ENCODE assay signal across 18 cellular contexts in genomic region chr22:40181323-40181722, GRCh38. TPM values are rescaled to one million over a fixed set of nuclear protein-coding genes. Genes with fewer than 3 reads are reported as not detected.
DNase-seq lines count a peak whose midpoint lies in the region; ATAC-seq, FAIRE-seq and TF ChIP-seq lines count a peak whose summit lies in the region.
"Had no signal": no experiment of that assay in that cellular context is flagged by ENCODE, and none has a peak within 500 bp of the region (broad histone marks: within the 10 kb centered on the region; RNA-seq: fewer than 3 reads in every experiment).

No MANE protein-coding gene starts in this region.

- peak overlapping the region; percentile 92 for H3K27ac ChIP-seq in GM23248
- H3K27ac ChIP-seq in astrocyte (ENCODE audit: low read depth, low read length) = no peak overlapping the region
- H3K27ac ChIP-seq in HepG2 (ENCODE audit: extremely low read length, insufficient read depth, low read length) = no peak overlapping the region
- H3K27ac ChIP-seq in smooth muscle cell (ENCODE audit: low read depth) = peak overlapping the region; percentile 12
- H3K27ac ChIP-seq in heart left ventricle = peak overlapping the region in 2 of 12 donors; percentile 61 to 68

- H3K36me3 ChIP-seq in GM23248 (ENCODE audit: low read depth) (no peaks in the 10 kb centered on the region), astrocyte (ENCODE audit: insufficient read depth, low read length) (no peaks in the 10 kb centered on the region), HepG2 (replicated peaks in 1 of 2; ENCODE audit: control insufficient read depth in 1 of 2, insufficient read depth in 2 of 2, low read length in 2 of 2) (no peaks in the 10 kb centered on the region), smooth muscle cell (ENCODE audit: low read depth) (no peaks in the 10 kb centered on the region), heart left ventricle (no peaks in the 10 kb centered on the region)

- H2AFZ ChIP-seq in GM23248 (no peak overlapping the region), astrocyte (ENCODE audit: low read depth, low read length) (no peak overlapping the region), HepG2 (ENCODE audit: low read length) (no peak overlapping the region), smooth muscle cell (ENCODE audit: low read depth) (no peak overlapping the region)

- H3K27me3 ChIP-seq in GM23248 (replicated peaks; ENCODE audit: insufficient read depth) (no peaks in the 10 kb centered on the region), astrocyte (ENCODE audit: insufficient read depth, low read length) (no peaks in the 10 kb centered on the region), HepG2 (ENCODE audit: control insufficient read depth in 1 of 2, insufficient read depth in 2 of 2, low read length in 2 of 2) (no peaks in the 10 kb centered on the region; a peak in 1 of 5 replicates), smooth muscle cell (ENCODE audit: low read depth) (no peaks in the 10 kb centered on the region), heart left ventricle (no peaks in the 10 kb centered on the region)

- H3F3A ChIP-seq in GM23248 (ENCODE audit: insufficient read depth) (peaks cover 79% of the 10 kb centered on the region), smooth muscle cell (ENCODE audit: low read depth) (peaks cover 20% of the 10 kb centered on the region)

- H3K27ac Mint-ChIP-seq in astrocyte (ENCODE audit: unreplicated experiment) = no peak overlapping the region

- CTCF ChIA-PET in HepG2 (lab: Yijun Ruan, JAX; ENCODE audit: low intra/inter-chr PET ratio, low total read pairs) = no interaction called here

- 0 out of 2 replicates have a peak, but pooled peaks cover 4% of the 10 kb centered on the region for H4K20me1 ChIP-seq in GM23248 (ENCODE audit: insufficient read depth)
- H4K20me1 ChIP-seq in astrocyte (ENCODE audit: insufficient read depth, low read length) = peaks cover 65% of the 10 kb centered on the region
- peaks cover 35% of the 10 kb centered on the region for H4K20me1 ChIP-seq in HepG2 (ENCODE audit: insufficient read depth, low read length)
- peaks cover 58% of the 10 kb centered on the region for H4K20me1 ChIP-seq in smooth muscle cell (ENCODE audit: low read depth)

- H3K4me2 ChIP-seq in GM23248 (ENCODE audit: unreplicated experiment) (peak overlapping the region; percentile 96), astrocyte (ENCODE audit: low read length) (peak overlapping the region; percentile 96), HepG2 (ENCODE audit: low read depth, low read length) (peak overlapping the region; percentile 85), smooth muscle cell (no peak overlapping the region)

- BruUV-seq in HepG2 (replicated peaks; lab: Mats Ljungman, UMichigan) = no TSS peak

- POLR2A ChIA-PET in HepG2 (lab: Yijun Ruan, JAX) = no interaction called here

- DNase-seq in GM23248 (peak; percentile 29), astrocyte (ENCODE audit: low read depth) (no peak), HepG2 (ENCODE audit: low spot score) (no peak), smooth muscle cell (lab: John Stamatoyannopoulos, UW; ENCODE audit: unreplicated experiment) (no peak), heart left ventricle (no peak), NCI-H510A treated with DMSO at 0.1 percent for 48 hours (lab: John Stamatoyannopoulos, UW) (no peak)
- DNase-seq: activated CD4-positive, alpha-beta T cell treated with anti-CD3 and anti-CD28 coated beads, Interleukin-2, amount 10 ng/mL, durations not matched to agents 7 days and 5 days; activated naive CD4-positive, alpha-beta T cell treated with anti-CD3 and anti-CD28 coated beads, Interleukin-2, amount 10 ng/mL, durations not matched to agents 7 days and 5 days; dermis blood vessel endothelial cell; GF-D8; H9; hypothalamus; kidney glomerular epithelial cell; NCI-H1694 treated with DMSO at 0.1 percent for 48 hours; NCI-H446; stimulated activated naive CD4-positive, alpha-beta T cell treated with Interleukin-2 at 50 U/mL for 16 hours had no signal

- H3K79me2 ChIP-seq in GM23248 (ENCODE audit: insufficient read depth) = peaks cover 79% of the 10 kb centered on the region
- H3K79me2 ChIP-seq in astrocyte (ENCODE audit: insufficient read depth, low read length) = peaks cover 83% of the 10 kb centered on the region
- H3K79me2 ChIP-seq in HepG2 (ENCODE audit: insufficient read depth, low read length) = peaks cover 83% of the 10 kb centered on the region
- peaks cover 77% of the 10 kb centered on the region for H3K79me2 ChIP-seq in smooth muscle cell (ENCODE audit: low read depth)

- in situ Hi-C loops in GM23248 (cut with MboI) = no loop called here
- in situ Hi-C loops in HepG2 (cut with HindIII; ENCODE audit: extremely low pct_ligation_motif_present, low pct_unique_long_range_greater_than_20kb) = no loop called here

- FAIRE-seq in astrocyte (lab: Jason Lieb, UNC) = no peak
- no peak for FAIRE-seq in HepG2 (lab: Jason Lieb, UNC)

- intact Hi-C loops in HepG2 (cut with micrococcal nuclease; ENCODE audit: unreplicated experiment) = no loop called here
- intact Hi-C loops in heart left ventricle (cut with DNase I) = loop anchor here in 4 of 10 donors (5.0 to 10.0 kb wide), 4 partner anchors 41 to 166 kb away; partner anchors contain the start of gene ADSL (in 1 of the 4)

- H3K4me1 ChIP-seq in GM23248 (ENCODE audit: insufficient read depth) = peaks cover 63% of the 10 kb centered on the region
- H3K4me1 ChIP-seq in astrocyte (ENCODE audit: insufficient read depth, low read length) = peaks cover 43% of the 10 kb centered on the region
- H3K4me1 ChIP-seq in HepG2 (ENCODE audit: insufficient read depth, low read length) = peaks cover 62% of the 10 kb centered on the region
- peaks cover 35% of the 10 kb centered on the region for H3K4me1 ChIP-seq in smooth muscle cell (ENCODE audit: low read depth)
- H3K4me1 ChIP-seq in heart left ventricle = peaks cover 11 to 87% (median 74%) of the 10 kb centered on the region in 12 donors

- H3K4me1 Mint-ChIP-seq in astrocyte (ENCODE audit: low read depth, unreplicated experiment) = peaks cover 48% of the 10 kb centered on the region

- no peak overlapping the region for H3K4me3 Mint-ChIP-seq in astrocyte (ENCODE audit: unreplicated experiment)

- H3K9me2 ChIP-seq in GM23248 (ENCODE audit: insufficient read depth) = no peaks in the 10 kb centered on the region

- TF ChIP-seq CTCF in astrocyte (IDR thresholded peaks at IDR 0.05; ENCODE audit: insufficient read depth, low read depth, low read length) (no peak), HepG2 (CRISPR knock-in tag; IDR thresholded peaks at IDR 0.05) (no peak), smooth muscle cell (IDR thresholded peaks at IDR 0.05; ENCODE audit: borderline replicate concordance, insufficient read depth, poor library complexity, severe bottlenecking) (no peak), heart left ventricle (IDR thresholded peaks at IDR 0.05) (no peak)

- TF ChIP-seq RAD21 in HepG2 (CRISPR knock-in tag; IDR thresholded peaks at IDR 0.05) = no peak

- H3K27me3 Mint-ChIP-seq in astrocyte (ENCODE audit: low read depth, unreplicated experiment) = no peaks in the 10 kb centered on the region
- H3K27me3 Mint-ChIP-seq: activated CD4-positive, alpha-beta T cell treated with anti-CD3 and anti-CD28 coated beads, Interleukin-2, amount 10 ng/mL, durations not matched to agents 7 days and 5 days; activated naive CD4-positive, alpha-beta T cell treated with anti-CD3 and anti-CD28 coated beads, Interleukin-2, amount 10 ng/mL, durations not matched to agents 7 days and 5 days had no signal

- no peaks in the 10 kb centered on the region for H3K9me3 ChIP-seq in GM23248 (ENCODE audit: low read depth)
- no peaks in the 10 kb centered on the region for H3K9me3 ChIP-seq in astrocyte (ENCODE audit: insufficient read depth, low read depth, low read length)
- no peaks in the 10 kb centered on the region for H3K9me3 ChIP-seq in HepG2 (ENCODE audit: low read length)
- H3K9me3 ChIP-seq in smooth muscle cell (replicated peaks; ENCODE audit: low read depth) = no peaks in the 10 kb centered on the region
- H3K9me3 ChIP-seq in heart left ventricle = no peaks in the 10 kb centered on the region

- 41 to 51% methylated on average over 3 of the region's 3 CpGs for WGBS in GM23248 (ENCODE audit: low coverage in 1 of 2, low lambda C conversion rate in 2 of 2, missing lambda C conversion rate in 2 of 2), 2 experiments
- 47% methylated on average over 3 of the region's 3 CpGs for WGBS in HepG2 (ENCODE audit: low lambda C conversion rate)
- 86% methylated on average over 3 of the region's 3 CpGs for WGBS in smooth muscle cell (ENCODE audit: low lambda C conversion rate)
- 68 to 85% (median 83%) methylated on average over 3 of the region's 3 CpGs for WGBS in heart left ventricle, 4 donors

- TF ChIP-seq EP300 in HepG2 (IDR thresholded peaks at IDR 0.05; ENCODE audit: low read depth in 2 of 2, low read length in 2 of 2) = no peak
- TF ChIP-seq EP300 in HepG2 (CRISPR knock-in tag; IDR thresholded peaks at IDR 0.05; ENCODE audit: borderline replicate concordance) = no peak

- H3K9ac ChIP-seq in GM23248 (no peak overlapping the region), astrocyte (ENCODE audit: low read length) (no peak overlapping the region), HepG2 (ENCODE audit: insufficient read depth, low read depth, low read length) (no peak overlapping the region), smooth muscle cell (ENCODE audit: low read depth) (no peak overlapping the region)

- peak overlapping the region; percentile 100; the same call in 1 of the 2 replicates for H3K4me3 ChIP-seq in GM23248
- H3K4me3 ChIP-seq in astrocyte (ENCODE audit: insufficient read depth, low read depth, low read length) = no peak overlapping the region
- no peak overlapping the region for H3K4me3 ChIP-seq in HepG2 (replicated peaks in 1 of 3; ENCODE audit: insufficient read depth in 1 of 3, low read depth in 2 of 3, low read length in 3 of 3)
- no peak overlapping the region for H3K4me3 ChIP-seq in smooth muscle cell
- no peak overlapping the region for H3K4me3 ChIP-seq in heart left ventricle

- ATAC-seq in HepG2 = no peak
- ATAC-seq in GM19324 (IDR thresholded peaks at IDR 0.05; ENCODE audit: low FRiP score, unreplicated experiment) = no peak
- no peak for ATAC-seq in HG02759 (IDR thresholded peaks at IDR 0.05; ENCODE audit: unreplicated experiment)
- ATAC-seq in heart left ventricle = no peak

- H3K36me3 Mint-ChIP-seq in astrocyte (ENCODE audit: low read depth, unreplicated experiment) = no peaks in the 10 kb centered on the region

- H3K9me3 Mint-ChIP-seq in astrocyte (ENCODE audit: unreplicated experiment) = peaks cover 2% of the 10 kb centered on the region
- H3K9me3 Mint-ChIP-seq: activated CD4-positive, alpha-beta T cell treated with anti-CD3 and anti-CD28 coated beads, Interleukin-2, amount 10 ng/mL, durations not matched to agents 7 days and 5 days; activated naive CD4-positive, alpha-beta T cell treated with anti-CD3 and anti-CD28 coated beads, Interleukin-2, amount 10 ng/mL, durations not matched to agents 7 days and 5 days had no signal

- TF ChIP-seq POLR2A in HepG2 (IDR thresholded peaks at IDR 0.05; ENCODE audit: insufficient read depth in 1 of 2, low read depth in 2 of 2, low read length in 2 of 2) = no peak
- no peak for TF ChIP-seq POLR2A in heart left ventricle (IDR thresholded peaks at IDR 0.05)

RNA-seq across cellular contexts. Expression of gene TNRC6B, which starts 3.6 kb away (rescaled TPM):
- 14.1 and 53.5 TPM in 2 replicates for total RNA-seq in GM23248 (2014; rRNA removed; shearing (Covaris generic))
- polyA plus RNA-seq in GM23248 (2016; fragmentation: Nextera tagmentation; extraction: Ambion mirVana) = 21.0 and 21.1 TPM in 2 replicates
- 45.2 and 51.2 TPM in 2 replicates for total RNA-seq in astrocyte
- total RNA-seq in HepG2 (2016; rRNA removed; fragmentation: Illumina TruSeq; extraction: Trizol) = 13.2 and 17.2 TPM in 2 replicates
- total RNA-seq in HepG2 (2016; cell fraction: cytosol; rRNA removed; fragmentation: Illumina TruSeq; extraction: Trizol; ENCODE audit: low read depth) = 9.8 and 11.9 TPM in 2 replicates
- 13.4 and 14.9 TPM in 2 replicates for total RNA-seq in HepG2 (2016; cell fraction: insoluble cytoplasmic fraction; rRNA removed; fragmentation: Illumina TruSeq; extraction: Trizol)
- 3.7 and 4.3 TPM in 2 replicates for total RNA-seq in HepG2 (2016; cell fraction: membrane; rRNA removed; fragmentation: Illumina TruSeq; extraction: Trizol)
- total RNA-seq in HepG2 (2016; cell fraction: nucleus; rRNA removed; fragmentation: Illumina TruSeq; extraction: Trizol) = 17.3 and 19.4 TPM in 2 replicates
- 6.8 and 8.9 TPM in 2 replicates for polyA plus RNA-seq in HepG2 (2011; rRNA removed)
- polyA plus RNA-seq in HepG2 (2011; cell fraction: cytosol; rRNA removed) = 4.5 and 5.0 TPM in 2 replicates
- 13.3 and 14.7 TPM in 2 replicates for polyA plus RNA-seq in HepG2 (2011; cell fraction: nucleus; rRNA removed)
- polyA plus RNA-seq in HepG2 (2012) = 3.3 and 5.0 TPM in 2 replicates
- 0.23 and 0.31 TPM in 2 replicates for polyA plus RNA-seq in HepG2 (2016; cell fraction: cytosol; fragmentation: Illumina TruSeq; extraction: Trizol; ENCODE audit: low read depth)
- 4.7 and 5.5 TPM in 2 replicates for polyA plus RNA-seq in HepG2 (2016; cell fraction: insoluble cytoplasmic fraction; fragmentation: Illumina TruSeq; extraction: Trizol; ENCODE audit: low read depth)
- 0.50 and 0.70 TPM in 2 replicates for polyA plus RNA-seq in HepG2 (2016; cell fraction: membrane; fragmentation: Illumina TruSeq; extraction: Trizol; ENCODE audit: low read depth)
- 6.7 and 7.1 TPM in 2 replicates for polyA plus RNA-seq in HepG2 (2016; cell fraction: nucleus; fragmentation: Illumina TruSeq; extraction: Trizol; ENCODE audit: insufficient read depth, low read depth)
- 23.8 and 31.4 TPM in 2 replicates for polyA minus RNA-seq in HepG2 (2011; rRNA and poly(A)+ RNA removed; ENCODE audit: low replicate concordance)
- polyA minus RNA-seq in HepG2 (2011; cell fraction: cytosol; rRNA and poly(A)+ RNA removed) = 11.6 and 14.5 TPM in 2 replicates
- polyA minus RNA-seq in HepG2 (2011; cell fraction: nucleus; rRNA and poly(A)+ RNA removed) = 53.3 and 57.9 TPM in 2 replicates
- total RNA-seq in smooth muscle cell = 36.4 and 44.4 TPM in 2 replicates
- 21.5 and 30.2 TPM in 2 replicates for polyA plus RNA-seq in smooth muscle cell
- 10 to 100 TPM; 32.7 to 62.4 (median 41.1) TPM for total RNA-seq in heart left ventricle
- 10 to 100 TPM; 13.2 to 18.3 TPM for polyA plus RNA-seq in heart left ventricle

Comparison
In these comparisons a context has a peak if more than half of its experiments do, and no peak if none do; other contexts are left out.
1. H3K27ac ChIP-seq: peak in GM23248 (single experiment) and smooth muscle cell (single experiment); none in astrocyte (single experiment) and HepG2 (single experiment).